8 cellular contexts compared by ENCODE assay signal in genomic region chrX:37745354-37745753, GRCh38. TPM values are rescaled to one million over a fixed set of nuclear protein-coding genes. Genes with fewer than 3 reads are reported as not detected.
DNase-seq lines count a peak whose midpoint lies in the region; ATAC-seq and TF ChIP-seq lines count a peak whose summit lies in the region.

No MANE protein-coding gene starts in this region.

- H3K27ac Mint-ChIP-seq in naive B cell: peak overlapping the region in 4 of 6 donors; percentile 18 to 89 (median 77)
- peak overlapping the region; percentile 71 for H3K27ac Mint-ChIP-seq in stimulated activated effector memory CD8-positive, alpha-beta T cell treated with anti-CD3 and anti-CD28 coated beads, Interleukin-12 subunit alpha, Interleukin-12 subunit beta, amount 100 ng/mL, for 72 hours

- no peak overlapping the region for H3K27ac ChIP-seq in C4-2B

- TF ChIP-seq CTCF in C4-2B (conservative IDR thresholded peaks at IDR 0.05) (peak; percentile 81), epithelial cell of esophagus (IDR thresholded peaks at IDR 0.05; ENCODE audit: insufficient read depth, low read depth, low read length, missing control alignments) (peak; percentile 79)

- DNase-seq in HK-2 (ENCODE audit: unreplicated experiment): peak; percentile 31
- peak; percentile 83 for DNase-seq in NOMO-1 treated with DMSO at 0.1 percent for 48 hours (lab: John Stamatoyannopoulos, UW; ENCODE audit: unreplicated experiment)
- DNase-seq in activated CD8-positive, alpha-beta memory T cell treated with anti-CD3 and anti-CD28 coated beads, Interleukin-2, amount 50 U/mL, for 24 hours (ENCODE audit: extremely low read depth): peak; percentile 39
- peak; percentile 62 for DNase-seq in epithelial cell of esophagus (ENCODE audit: low read depth)
- DNase-seq in naive B cell: peak; percentile 75
- peak; percentile 31 to 69 for DNase-seq in stimulated activated effector memory CD8-positive, alpha-beta T cell treated with anti-CD3 and anti-CD28 coated beads, Interleukin-12 subunit alpha, Interleukin-12 subunit beta, amount 100 ng/mL, for 72 hours (ENCODE audit: low spot score in 2 of 2)

- peak overlapping the region in 6 of 8 donors; percentile 19 to 81 (median 56) for H3K4me3 Mint-ChIP-seq in naive B cell
- peak overlapping the region; percentile 27 for H3K4me3 Mint-ChIP-seq in stimulated activated effector memory CD8-positive, alpha-beta T cell treated with anti-CD3 and anti-CD28 coated beads, Interleukin-12 subunit alpha, Interleukin-12 subunit beta, amount 100 ng/mL, for 72 hours

- peaks cover 24 to 27% (median 25%) of the 10 kb centered on the region in 3 donors for H3K4me1 Mint-ChIP-seq in naive B cell
- peaks cover 17% of the 10 kb centered on the region for H3K4me1 Mint-ChIP-seq in stimulated activated effector memory CD8-positive, alpha-beta T cell treated with anti-CD3 and anti-CD28 coated beads, Interleukin-12 subunit alpha, Interleukin-12 subunit beta, amount 100 ng/mL, for 72 hours

- ATAC-seq in GM19397 (IDR thresholded peaks at IDR 0.05; ENCODE audit: unreplicated experiment): peak; percentile 47
- ATAC-seq in naive B cell (ENCODE audit: low read depth in 2 of 2): peak; percentile 85 to 86
- peak; percentile 49 for ATAC-seq in stimulated activated effector memory CD8-positive, alpha-beta T cell treated with anti-CD3 and anti-CD28 coated beads, Interleukin-12 subunit alpha, Interleukin-12 subunit beta, amount 100 ng/mL, for 72 hours

- no peak overlapping the region for H3K4me3 ChIP-seq in epithelial cell of esophagus (ENCODE audit: low read length)

- no peaks in the 10 kb centered on the region for H3K9me3 Mint-ChIP-seq in naive B cell
- H3K9me3 Mint-ChIP-seq in stimulated activated effector memory CD8-positive, alpha-beta T cell treated with anti-CD3 and anti-CD28 coated beads, Interleukin-12 subunit alpha, Interleukin-12 subunit beta, amount 100 ng/mL, for 72 hours: no peaks in the 10 kb centered on the region

- H3K27me3 Mint-ChIP-seq in naive B cell: peaks cover 0 to 6% (median 0%) of the 10 kb centered on the region in 3 donors

- no peaks in the 10 kb centered on the region for H3K36me3 Mint-ChIP-seq in naive B cell
- H3K36me3 Mint-ChIP-seq in stimulated activated effector memory CD8-positive, alpha-beta T cell treated with anti-CD3 and anti-CD28 coated beads, Interleukin-12 subunit alpha, Interleukin-12 subunit beta, amount 100 ng/mL, for 72 hours: no peaks in the 10 kb centered on the region

RNA-seq across cellular contexts. Expression of gene CYBB, which starts 34.5 kb away (rescaled TPM):
- polyA plus RNA-seq in naive B cell (ENCODE audit: low read depth in 6 of 6): 100 to 1,000 TPM in 5 of 6 donors, 10 to 100 TPM in 1; 81.2 to 182 (median 161) TPM

RNA-seq across cellular contexts. Expression of gene XK, which starts 59.8 kb away (rescaled TPM):
- polyA plus RNA-seq in naive B cell (ENCODE audit: low read depth in 6 of 6): under 1 TPM in 4 of 6 donors, not detected in 2; 0.07 to 0.41 (median 0.22) TPM

Comparison
In these comparisons a context has a peak if more than half of its experiments do, and no peak if none do; other contexts are left out.
1. DNase-seq: peak in every context shown above with its lines; median percentile 83 in NOMO-1 treated with DMSO at 0.1 percent for 48 hours; 75 in naive B cell; 62 in epithelial cell of esophagus; 50 in stimulated activated effector memory CD8-positive, alpha-beta T cell treated with anti-CD3 and anti-CD28 coated beads, Interleukin-12 subunit alpha, Interleukin-12 subunit beta, amount 100 ng/mL, for 72 hours; 39 in activated CD8-positive, alpha-beta memory T cell treated with anti-CD3 and anti-CD28 coated beads, Interleukin-2, amount 50 U/mL, for 24 hours; 31 in HK-2.